ENCODE assay signal across 12 cellular contexts in genomic region chr1:179826626-179827280, GRCh38. TPM values are rescaled to one million over a fixed set of nuclear protein-coding genes. Genes with fewer than 3 reads are reported as not detected.
DNase-seq lines count a peak whose midpoint lies in the region; ATAC-seq lines count a peak whose summit lies in the region.
"Had no signal": no experiment of that assay in that cellular context is flagged by ENCODE, and none has a peak within 500 bp of the region (broad histone marks: within the 10 kb centered on the region; RNA-seq: fewer than 3 reads in every experiment).

No MANE protein-coding gene starts in this region.

- intact Hi-C loops in posterior cingulate gyrus (cut with DNase I), result no loop called here

- peak; percentile 13 to 14 for DNase-seq in activated T-cell treated with anti-CD3 and anti-CD28 coated beads, Interleukin-2, amount 50 U/mL, for 48 hours
- DNase-seq in activated T-cell treated with anti-CD3 and anti-CD28 coated beads, Interleukin-2, amount 50 U/mL, for 4 hours, result no peak
- peak; percentile 17 for DNase-seq in NCI-H2171 treated with DMSO at 0.1 percent for 48 hours (lab: John Stamatoyannopoulos, UW)
- DNase-seq in left kidney (ENCODE audit: low read depth, low spot score), result peak; percentile 48
- no peak for DNase-seq in stimulated activated effector memory CD8-positive, alpha-beta T cell treated with anti-CD3 and anti-CD28 coated beads, Interleukin-12 subunit alpha, Interleukin-12 subunit beta, amount 100 ng/mL, for 72 hours (ENCODE audit: low spot score in 2 of 2)
- no peak for DNase-seq in posterior cingulate gyrus
- no peak for DNase-seq in dermis blood vessel endothelial cell
- DNase-seq: C1 segment of cervical spinal cord, DND-41, NCI-H1048, NCI-H146, NCI-H774 had no signal

- no peaks in the 10 kb centered on the region for H3K9me3 Mint-ChIP-seq in activated T-cell treated with anti-CD3 and anti-CD28 coated beads, Interleukin-2, amount 50 U/mL, for 4 hours
- H3K9me3 Mint-ChIP-seq in stimulated activated effector memory CD8-positive, alpha-beta T cell treated with anti-CD3 and anti-CD28 coated beads, Interleukin-12 subunit alpha, Interleukin-12 subunit beta, amount 100 ng/mL, for 72 hours, result no peaks in the 10 kb centered on the region

- no peak overlapping the region for H3K4me3 Mint-ChIP-seq in activated T-cell treated with anti-CD3 and anti-CD28 coated beads, Interleukin-2, amount 50 U/mL, for 4 hours
- H3K4me3 Mint-ChIP-seq in stimulated activated effector memory CD8-positive, alpha-beta T cell treated with anti-CD3 and anti-CD28 coated beads, Interleukin-12 subunit alpha, Interleukin-12 subunit beta, amount 100 ng/mL, for 72 hours, result no peak overlapping the region

- no peak overlapping the region for H3K27ac Mint-ChIP-seq in stimulated activated effector memory CD8-positive, alpha-beta T cell treated with anti-CD3 and anti-CD28 coated beads, Interleukin-12 subunit alpha, Interleukin-12 subunit beta, amount 100 ng/mL, for 72 hours

- no peaks in the 10 kb centered on the region for H3K27me3 Mint-ChIP-seq in activated T-cell treated with anti-CD3 and anti-CD28 coated beads, Interleukin-2, amount 50 U/mL, for 4 hours (ENCODE audit: low read depth)

- peaks cover 13% of the 10 kb centered on the region for H3K4me1 Mint-ChIP-seq in activated T-cell treated with anti-CD3 and anti-CD28 coated beads, Interleukin-2, amount 50 U/mL, for 4 hours (ENCODE audit: low read depth)
- H3K4me1 Mint-ChIP-seq in stimulated activated effector memory CD8-positive, alpha-beta T cell treated with anti-CD3 and anti-CD28 coated beads, Interleukin-12 subunit alpha, Interleukin-12 subunit beta, amount 100 ng/mL, for 72 hours, result peaks cover 24% of the 10 kb centered on the region

- ATAC-seq in activated T-cell treated with anti-CD3 and anti-CD28 coated beads, Interleukin-2, amount 50 U/mL, for 4 hours, result no peak
- ATAC-seq in stimulated activated effector memory CD8-positive, alpha-beta T cell treated with anti-CD3 and anti-CD28 coated beads, Interleukin-12 subunit alpha, Interleukin-12 subunit beta, amount 100 ng/mL, for 72 hours, result peak; percentile 77

- H3K36me3 Mint-ChIP-seq in activated T-cell treated with anti-CD3 and anti-CD28 coated beads, Interleukin-2, amount 50 U/mL, for 4 hours (ENCODE audit: insufficient read depth), result no peaks in the 10 kb centered on the region
- H3K36me3 Mint-ChIP-seq in stimulated activated effector memory CD8-positive, alpha-beta T cell treated with anti-CD3 and anti-CD28 coated beads, Interleukin-12 subunit alpha, Interleukin-12 subunit beta, amount 100 ng/mL, for 72 hours, result no peaks in the 10 kb centered on the region

RNA-seq across cellular contexts. Expression of gene TOR1AIP2, which starts 50.9 kb away (rescaled TPM):
- 10 to 100 TPM; 61.7 to 64.1 (median 62.9) TPM for total RNA-seq in activated T-cell treated with anti-CD3 and anti-CD28 coated beads, Interleukin-2, amount 50 U/mL, for 4 hours
- total RNA-seq in dermis blood vessel endothelial cell, result 114 and 160 TPM in 2 replicates

RNA-seq across cellular contexts. Expression of gene TOR1AIP1, which starts 55.3 kb away (rescaled TPM):
- 10 to 100 TPM; 39.2 to 46.7 (median 40.2) TPM for total RNA-seq in activated T-cell treated with anti-CD3 and anti-CD28 coated beads, Interleukin-2, amount 50 U/mL, for 4 hours
- 36.4 and 48.3 TPM in 2 replicates for total RNA-seq in dermis blood vessel endothelial cell

Comparison
In these comparisons a context has a peak if more than half of its experiments do, and no peak if none do; other contexts are left out.
1. DNase-seq: peak in activated T-cell treated with anti-CD3 and anti-CD28 coated beads, Interleukin-2, amount 50 U/mL, for 48 hours (2 of 2), NCI-H2171 treated with DMSO at 0.1 percent for 48 hours (single experiment) and left kidney (single experiment); none in activated T-cell treated with anti-CD3 and anti-CD28 coated beads, Interleukin-2, amount 50 U/mL, for 4 hours (single experiment), stimulated activated effector memory CD8-positive, alpha-beta T cell treated with anti-CD3 and anti-CD28 coated beads, Interleukin-12 subunit alpha, Interleukin-12 subunit beta, amount 100 ng/mL, for 72 hours (0 of 2), posterior cingulate gyrus (0 of 10) and dermis blood vessel endothelial cell (single experiment).